In genomic region chr2:241673797-241674725, GRCh38 we compare ENCODE assay signal across 1 cellular context.
TF ChIP-seq lines count a peak whose summit lies in the region.

No MANE protein-coding gene starts in this region.

TF ChIP-seq in HepG2, 621 proteins besides CTCF, POLR2A, EP300 and RAD21:
- no peak for TF ChIP-seq ZNF292 (CRISPR knock-in tag; IDR thresholded peaks at IDR 0.05; ENCODE audit: borderline replicate concordance, low read depth)
- TF ChIP-seq ZSCAN25 (CRISPR knock-in tag; IDR thresholded peaks at IDR 0.05) = no peak
- no peak for TF ChIP-seq ZNF230 (CRISPR knock-in tag; IDR thresholded peaks at IDR 0.05)
- peak; percentile 50 for TF ChIP-seq POLR2G (IDR thresholded peaks at IDR 0.05; ENCODE audit: low read depth, low read length)
- TF ChIP-seq PAWR (CRISPR knock-in tag; IDR thresholded peaks at IDR 0.05; ENCODE audit: borderline replicate concordance) = no peak
- no peak for TF ChIP-seq TCF7L2 (IDR thresholded peaks at IDR 0.05; ENCODE audit: low read depth, low read length)
- TF ChIP-seq ZNF274 (CRISPR knock-in tag; IDR thresholded peaks at IDR 0.05) = 0 out of 2 replicates have a peak, but pooled peaks have one; percentile 17
- no peak for TF ChIP-seq KDM3A (CRISPR knock-in tag; IDR thresholded peaks at IDR 0.05; ENCODE audit: low read depth)
- peak; percentile 49; the same call in 1 of the 2 replicates for TF ChIP-seq ZC3H13 (CRISPR knock-in tag; IDR thresholded peaks at IDR 0.05)
- TF ChIP-seq SAP130 (CRISPR knock-in tag; IDR thresholded peaks at IDR 0.05; ENCODE audit: low read depth) = no peak
- TF ChIP-seq ZNF343 (CRISPR knock-in tag; IDR thresholded peaks at IDR 0.05) = 0 out of 2 replicates have a peak, but pooled peaks have one; percentile 29
- TF ChIP-seq KDM5B (CRISPR knock-in tag; IDR thresholded peaks at IDR 0.05; ENCODE audit: borderline replicate concordance) = no peak
- 0 out of 2 replicates have a peak, but pooled peaks have one; percentile 9 for TF ChIP-seq ZNF574 (CRISPR knock-in tag; IDR thresholded peaks at IDR 0.05)
- TF ChIP-seq POLR2AphosphoS5 (IDR thresholded peaks at IDR 0.05; ENCODE audit: low read depth, low read length) = peak; percentile 45
- peak; percentile 33 for TF ChIP-seq RBM22 (optimal IDR thresholded peaks at IDR 0.05; ENCODE audit: low read length)
- peak; percentile 79 for TF ChIP-seq AGO2 (optimal IDR thresholded peaks at IDR 0.05; ENCODE audit: low read depth, low read length)
- 0 out of 2 replicates have a peak, but pooled peaks have one; percentile 29 for TF ChIP-seq KLF13 (CRISPR knock-in tag; IDR thresholded peaks at IDR 0.05)
TF ChIP-seq in HepG2: peak in this region for 9.
